In the genomic region with DNA sequence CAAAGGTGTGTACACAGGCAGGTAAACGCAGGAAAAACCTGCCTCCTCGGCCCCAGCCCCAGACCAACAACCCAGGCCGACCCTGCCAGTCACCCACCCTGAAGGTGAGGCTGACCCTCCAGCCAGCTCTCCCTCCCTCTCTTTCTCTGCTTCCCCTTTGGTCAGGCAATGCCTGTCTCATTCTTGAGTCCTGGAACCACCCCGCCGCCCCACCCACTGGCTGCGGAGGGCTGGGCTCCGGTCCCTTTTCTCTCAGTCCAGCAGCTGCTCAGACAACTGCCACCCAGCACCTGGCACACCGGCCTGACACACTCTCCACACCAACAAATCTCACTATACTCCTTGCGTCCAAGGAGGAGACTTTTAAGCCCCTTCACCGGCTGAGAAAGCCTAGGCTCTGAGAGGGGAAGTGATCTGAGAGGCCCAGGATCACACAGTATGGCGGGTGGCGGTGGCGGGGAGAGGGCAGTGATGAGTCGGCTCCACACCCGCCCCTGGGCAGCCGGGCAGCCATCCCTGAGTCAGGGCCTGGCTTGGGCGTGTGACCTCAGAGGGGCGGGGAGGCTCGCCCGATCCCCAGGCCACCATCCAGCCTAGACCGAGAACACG, we compare ENCODE assay signal across 1 cellular context.
TF ChIP-seq lines count a peak whose summit lies in the region.

No MANE protein-coding gene starts in this region.

TF ChIP-seq in HepG2, 621 proteins besides CTCF, POLR2A, EP300 and RAD21 (continued from another document and continues in another):
- TF ChIP-seq, protein P1, sequence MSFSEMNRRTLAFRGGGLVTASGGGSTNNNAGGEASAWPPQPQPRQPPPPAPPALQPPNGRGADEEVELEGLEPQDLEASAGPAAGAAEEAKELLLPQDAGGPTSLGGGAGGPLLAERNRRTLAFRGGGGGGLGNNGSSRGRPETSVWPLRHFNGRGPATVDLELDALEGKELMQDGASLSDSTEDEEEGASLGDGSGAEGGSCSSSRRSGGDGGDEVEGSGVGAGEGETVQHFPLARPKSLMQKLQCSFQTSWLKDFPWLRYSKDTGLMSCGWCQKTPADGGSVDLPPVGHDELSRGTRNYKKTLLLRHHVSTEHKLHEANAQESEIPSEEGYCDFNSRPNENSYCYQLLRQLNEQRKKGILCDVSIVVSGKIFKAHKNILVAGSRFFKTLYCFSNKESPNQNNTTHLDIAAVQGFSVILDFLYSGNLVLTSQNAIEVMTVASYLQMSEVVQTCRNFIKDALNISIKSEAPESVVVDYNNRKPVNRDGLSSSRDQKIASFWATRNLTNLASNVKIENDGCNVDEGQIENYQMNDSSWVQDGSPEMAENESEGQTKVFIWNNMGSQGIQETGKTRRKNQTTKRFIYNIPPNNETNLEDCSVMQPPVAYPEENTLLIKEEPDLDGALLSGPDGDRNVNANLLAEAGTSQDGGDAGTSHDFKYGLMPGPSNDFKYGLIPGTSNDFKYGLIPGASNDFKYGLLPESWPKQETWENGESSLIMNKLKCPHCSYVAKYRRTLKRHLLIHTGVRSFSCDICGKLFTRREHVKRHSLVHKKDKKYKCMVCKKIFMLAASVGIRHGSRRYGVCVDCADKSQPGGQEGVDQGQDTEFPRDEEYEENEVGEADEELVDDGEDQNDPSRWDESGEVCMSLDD (CRISPR knock-in tag; IDR thresholded peaks at IDR 0.05; ENCODE audit: borderline replicate concordance): peak; percentile 62; the same call in 1 of the 2 replicates
- TF ChIP-seq ATM (IDR thresholded peaks at IDR 0.05; ENCODE audit: borderline replicate concordance): no peak
- 0 out of 2 replicates have a peak, but pooled peaks have one; percentile 13 for TF ChIP-seq ZNF510 (CRISPR knock-in tag; IDR thresholded peaks at IDR 0.05; ENCODE audit: low read depth)
- no peak for TF ChIP-seq ZNF781 (CRISPR knock-in tag; IDR thresholded peaks at IDR 0.05; ENCODE audit: borderline replicate concordance, not compliant biosample characterization)
- peak; percentile 29; the same call in 1 of the 2 replicates for TF ChIP-seq NFKB2 (CRISPR knock-in tag; IDR thresholded peaks at IDR 0.05; ENCODE audit: borderline replicate concordance)
- TF ChIP-seq, protein P2, sequence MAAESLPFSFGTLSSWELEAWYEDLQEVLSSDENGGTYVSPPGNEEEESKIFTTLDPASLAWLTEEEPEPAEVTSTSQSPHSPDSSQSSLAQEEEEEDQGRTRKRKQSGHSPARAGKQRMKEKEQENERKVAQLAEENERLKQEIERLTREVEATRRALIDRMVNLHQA (CRISPR knock-in tag; IDR thresholded peaks at IDR 0.05): no peak
- TF ChIP-seq ZNF136 (CRISPR knock-in tag; IDR thresholded peaks at IDR 0.05; ENCODE audit: low read depth): no peak
- peak; percentile 41; the same call in 1 of the 2 replicates for TF ChIP-seq THAP11 (CRISPR knock-in tag; IDR thresholded peaks at IDR 0.05)
- TF ChIP-seq ZNF572 (CRISPR knock-in tag; IDR thresholded peaks at IDR 0.05): no peak
- TF ChIP-seq MED8 (CRISPR knock-in tag; IDR thresholded peaks at IDR 0.05; ENCODE audit: insufficient replicate concordance): no peak
- TF ChIP-seq ZFAT (CRISPR knock-in tag; conservative IDR thresholded peaks at IDR 0.05): no peak
- TF ChIP-seq, protein P3, sequence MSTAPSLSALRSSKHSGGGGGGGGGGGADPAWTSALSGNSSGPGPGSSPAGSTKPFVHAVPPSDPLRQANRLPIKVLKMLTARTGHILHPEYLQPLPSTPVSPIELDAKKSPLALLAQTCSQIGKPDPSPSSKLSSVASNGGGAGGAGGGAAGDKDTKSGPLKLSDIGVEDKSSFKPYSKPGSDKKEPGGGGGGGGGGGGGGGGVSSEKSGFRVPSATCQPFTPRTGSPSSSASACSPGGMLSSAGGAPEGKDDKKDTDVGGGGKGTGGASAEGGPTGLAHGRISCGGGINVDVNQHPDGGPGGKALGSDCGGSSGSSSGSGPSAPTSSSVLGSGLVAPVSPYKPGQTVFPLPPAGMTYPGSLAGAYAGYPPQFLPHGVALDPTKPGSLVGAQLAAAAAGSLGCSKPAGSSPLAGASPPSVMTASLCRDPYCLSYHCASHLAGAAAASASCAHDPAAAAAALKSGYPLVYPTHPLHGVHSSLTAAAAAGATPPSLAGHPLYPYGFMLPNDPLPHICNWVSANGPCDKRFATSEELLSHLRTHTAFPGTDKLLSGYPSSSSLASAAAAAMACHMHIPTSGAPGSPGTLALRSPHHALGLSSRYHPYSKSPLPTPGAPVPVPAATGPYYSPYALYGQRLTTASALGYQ (CRISPR knock-in tag; IDR thresholded peaks at IDR 0.05): peak; percentile 40; the same call in 1 of the 2 replicates
- no peak for TF ChIP-seq ZNF570 (CRISPR knock-in tag; IDR thresholded peaks at IDR 0.05; ENCODE audit: borderline replicate concordance)
- TF ChIP-seq WIZ (CRISPR knock-in tag; IDR thresholded peaks at IDR 0.05): no peak
- TF ChIP-seq, protein P4, sequence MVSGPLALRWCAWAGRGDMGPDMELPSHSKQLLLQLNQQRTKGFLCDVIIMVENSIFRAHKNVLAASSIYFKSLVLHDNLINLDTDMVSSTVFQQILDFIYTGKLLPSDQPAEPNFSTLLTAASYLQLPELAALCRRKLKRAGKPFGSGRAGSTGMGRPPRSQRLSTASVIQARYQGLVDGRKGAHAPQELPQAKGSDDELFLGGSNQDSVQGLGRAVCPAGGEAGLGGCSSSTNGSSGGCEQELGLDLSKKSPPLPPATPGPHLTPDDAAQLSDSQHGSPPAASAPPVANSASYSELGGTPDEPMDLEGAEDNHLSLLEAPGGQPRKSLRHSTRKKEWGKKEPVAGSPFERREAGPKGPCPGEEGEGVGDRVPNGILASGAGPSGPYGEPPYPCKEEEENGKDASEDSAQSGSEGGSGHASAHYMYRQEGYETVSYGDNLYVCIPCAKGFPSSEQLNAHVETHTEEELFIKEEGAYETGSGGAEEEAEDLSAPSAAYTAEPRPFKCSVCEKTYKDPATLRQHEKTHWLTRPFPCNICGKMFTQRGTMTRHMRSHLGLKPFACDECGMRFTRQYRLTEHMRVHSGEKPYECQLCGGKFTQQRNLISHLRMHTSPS (CRISPR knock-in tag; IDR thresholded peaks at IDR 0.05; ENCODE audit: low read depth): 0 out of 2 replicates have a peak, but pooled peaks have one; percentile 56
- 0 out of 2 replicates have a peak, but pooled peaks have one; percentile 47 for TF ChIP-seq MTF2 (CRISPR knock-in tag; IDR thresholded peaks at IDR 0.05; ENCODE audit: borderline replicate concordance)
- no peak for TF ChIP-seq ZNF766 (CRISPR knock-in tag; IDR thresholded peaks at IDR 0.05; ENCODE audit: borderline replicate concordance)
- TF ChIP-seq RBAK (CRISPR knock-in tag; IDR thresholded peaks at IDR 0.05): no peak
- peak; percentile 27; the same call in 1 of the 2 replicates for TF ChIP-seq HDAC1 (CRISPR knock-in tag; IDR thresholded peaks at IDR 0.05)
- 0 out of 2 replicates have a peak, but pooled peaks have one; percentile 26 for TF ChIP-seq TARDBP (CRISPR knock-in tag; IDR thresholded peaks at IDR 0.05)
- TF ChIP-seq BRD4 (CRISPR knock-in tag; IDR thresholded peaks at IDR 0.05): 0 out of 2 replicates have a peak, but pooled peaks have one; percentile 37
- no peak for TF ChIP-seq FOSL1 (CRISPR knock-in tag; IDR thresholded peaks at IDR 0.05; ENCODE audit: borderline replicate concordance)
- TF ChIP-seq ZNF598 (CRISPR knock-in tag; IDR thresholded peaks at IDR 0.05; ENCODE audit: borderline replicate concordance): no peak
- TF ChIP-seq IKZF4 (CRISPR knock-in tag; IDR thresholded peaks at IDR 0.05; ENCODE audit: borderline replicate concordance, low read depth, not compliant biosample characterization): no peak
- peak; percentile 52 for TF ChIP-seq ZEB1 (IDR thresholded peaks at IDR 0.05; ENCODE audit: insufficient replicate concordance, low read depth)
- TF ChIP-seq YY1 (IDR thresholded peaks at IDR 0.05; ENCODE audit: insufficient read depth, insufficient replicate concordance, low read depth, low read length): peak; percentile 75
- no peak for TF ChIP-seq CHD2 (IDR thresholded peaks at IDR 0.05; ENCODE audit: low read depth, low read length)
- TF ChIP-seq ZNF441 (CRISPR knock-in tag; IDR thresholded peaks at IDR 0.05; ENCODE audit: borderline replicate concordance): peak; percentile 51; the same call in 1 of the 2 replicates
- TF ChIP-seq, protein P5, sequence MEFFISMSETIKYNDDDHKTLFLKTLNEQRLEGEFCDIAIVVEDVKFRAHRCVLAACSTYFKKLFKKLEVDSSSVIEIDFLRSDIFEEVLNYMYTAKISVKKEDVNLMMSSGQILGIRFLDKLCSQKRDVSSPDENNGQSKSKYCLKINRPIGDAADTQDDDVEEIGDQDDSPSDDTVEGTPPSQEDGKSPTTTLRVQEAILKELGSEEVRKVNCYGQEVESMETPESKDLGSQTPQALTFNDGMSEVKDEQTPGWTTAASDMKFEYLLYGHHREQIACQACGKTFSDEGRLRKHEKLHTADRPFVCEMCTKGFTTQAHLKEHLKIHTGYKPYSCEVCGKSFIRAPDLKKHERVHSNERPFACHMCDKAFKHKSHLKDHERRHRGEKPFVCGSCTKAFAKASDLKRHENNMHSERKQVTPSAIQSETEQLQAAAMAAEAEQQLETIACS (CRISPR knock-in tag; IDR thresholded peaks at IDR 0.05): no peak
- TF ChIP-seq, protein P6, sequence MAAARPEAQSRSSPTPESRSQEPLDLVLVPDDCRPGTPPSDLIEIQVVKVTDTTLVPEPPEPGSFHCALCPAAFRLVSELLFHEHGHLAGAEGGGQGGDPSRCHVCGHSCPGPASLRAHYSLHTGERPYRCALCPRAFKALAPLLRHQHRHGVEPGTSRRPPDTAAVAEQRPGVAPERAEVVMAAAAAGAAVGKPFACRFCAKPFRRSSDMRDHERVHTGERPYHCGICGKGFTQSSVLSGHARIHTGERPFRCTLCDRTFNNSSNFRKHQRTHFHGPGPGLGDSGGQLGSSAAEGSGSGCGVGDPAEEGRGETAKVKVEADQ (CRISPR knock-in tag; IDR thresholded peaks at IDR 0.05; ENCODE audit: borderline replicate concordance): no peak
- TF ChIP-seq CC2D1A (CRISPR knock-in tag; IDR thresholded peaks at IDR 0.05): no peak
- TF ChIP-seq ZNF567 (CRISPR knock-in tag; IDR thresholded peaks at IDR 0.05; ENCODE audit: borderline replicate concordance): no peak
- TF ChIP-seq, protein P7, sequence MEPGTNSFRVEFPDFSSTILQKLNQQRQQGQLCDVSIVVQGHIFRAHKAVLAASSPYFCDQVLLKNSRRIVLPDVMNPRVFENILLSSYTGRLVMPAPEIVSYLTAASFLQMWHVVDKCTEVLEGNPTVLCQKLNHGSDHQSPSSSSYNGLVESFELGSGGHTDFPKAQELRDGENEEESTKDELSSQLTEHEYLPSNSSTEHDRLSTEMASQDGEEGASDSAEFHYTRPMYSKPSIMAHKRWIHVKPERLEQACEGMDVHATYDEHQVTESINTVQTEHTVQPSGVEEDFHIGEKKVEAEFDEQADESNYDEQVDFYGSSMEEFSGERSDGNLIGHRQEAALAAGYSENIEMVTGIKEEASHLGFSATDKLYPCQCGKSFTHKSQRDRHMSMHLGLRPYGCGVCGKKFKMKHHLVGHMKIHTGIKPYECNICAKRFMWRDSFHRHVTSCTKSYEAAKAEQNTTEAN (CRISPR knock-in tag; conservative IDR thresholded peaks at IDR 0.05): peak; percentile 19; the same call in 1 of the 2 replicates
- no peak for TF ChIP-seq ZMYM4 (CRISPR knock-in tag; IDR thresholded peaks at IDR 0.05)
- TF ChIP-seq HCFC1 (IDR thresholded peaks at IDR 0.05; ENCODE audit: low read depth, low read length): no peak
- TF ChIP-seq ZNF703 (CRISPR knock-in tag; IDR thresholded peaks at IDR 0.05; ENCODE audit: borderline replicate concordance): no peak
- TF ChIP-seq, protein P8, sequence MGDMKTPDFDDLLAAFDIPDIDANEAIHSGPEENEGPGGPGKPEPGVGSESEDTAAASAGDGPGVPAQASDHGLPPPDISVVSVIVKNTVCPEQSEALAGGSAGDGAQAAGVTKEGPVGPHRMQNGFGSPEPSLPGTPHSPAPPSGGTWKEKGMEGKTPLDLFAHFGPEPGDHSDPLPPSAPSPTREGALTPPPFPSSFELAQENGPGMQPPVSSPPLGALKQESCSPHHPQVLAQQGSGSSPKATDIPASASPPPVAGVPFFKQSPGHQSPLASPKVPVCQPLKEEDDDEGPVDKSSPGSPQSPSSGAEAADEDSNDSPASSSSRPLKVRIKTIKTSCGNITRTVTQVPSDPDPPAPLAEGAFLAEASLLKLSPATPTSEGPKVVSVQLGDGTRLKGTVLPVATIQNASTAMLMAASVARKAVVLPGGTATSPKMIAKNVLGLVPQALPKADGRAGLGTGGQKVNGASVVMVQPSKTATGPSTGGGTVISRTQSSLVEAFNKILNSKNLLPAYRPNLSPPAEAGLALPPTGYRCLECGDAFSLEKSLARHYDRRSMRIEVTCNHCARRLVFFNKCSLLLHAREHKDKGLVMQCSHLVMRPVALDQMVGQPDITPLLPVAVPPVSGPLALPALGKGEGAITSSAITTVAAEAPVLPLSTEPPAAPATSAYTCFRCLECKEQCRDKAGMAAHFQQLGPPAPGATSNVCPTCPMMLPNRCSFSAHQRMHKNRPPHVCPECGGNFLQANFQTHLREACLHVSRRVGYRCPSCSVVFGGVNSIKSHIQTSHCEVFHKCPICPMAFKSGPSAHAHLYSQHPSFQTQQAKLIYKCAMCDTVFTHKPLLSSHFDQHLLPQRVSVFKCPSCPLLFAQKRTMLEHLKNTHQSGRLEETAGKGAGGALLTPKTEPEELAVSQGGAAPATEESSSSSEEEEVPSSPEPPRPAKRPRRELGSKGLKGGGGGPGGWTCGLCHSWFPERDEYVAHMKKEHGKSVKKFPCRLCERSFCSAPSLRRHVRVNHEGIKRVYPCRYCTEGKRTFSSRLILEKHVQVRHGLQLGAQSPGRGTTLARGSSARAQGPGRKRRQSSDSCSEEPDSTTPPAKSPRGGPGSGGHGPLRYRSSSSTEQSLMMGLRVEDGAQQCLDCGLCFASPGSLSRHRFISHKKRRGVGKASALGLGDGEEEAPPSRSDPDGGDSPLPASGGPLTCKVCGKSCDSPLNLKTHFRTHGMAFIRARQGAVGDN (CRISPR knock-in tag; IDR thresholded peaks at IDR 0.05): 0 out of 2 replicates have a peak, but pooled peaks have one; percentile 6
- TF ChIP-seq HOXA5 (CRISPR knock-in tag; IDR thresholded peaks at IDR 0.05): peak; percentile 26; the same call in 1 of the 2 replicates
- TF ChIP-seq MTF1 (CRISPR knock-in tag; IDR thresholded peaks at IDR 0.05): no peak
- TF ChIP-seq, protein P9, sequence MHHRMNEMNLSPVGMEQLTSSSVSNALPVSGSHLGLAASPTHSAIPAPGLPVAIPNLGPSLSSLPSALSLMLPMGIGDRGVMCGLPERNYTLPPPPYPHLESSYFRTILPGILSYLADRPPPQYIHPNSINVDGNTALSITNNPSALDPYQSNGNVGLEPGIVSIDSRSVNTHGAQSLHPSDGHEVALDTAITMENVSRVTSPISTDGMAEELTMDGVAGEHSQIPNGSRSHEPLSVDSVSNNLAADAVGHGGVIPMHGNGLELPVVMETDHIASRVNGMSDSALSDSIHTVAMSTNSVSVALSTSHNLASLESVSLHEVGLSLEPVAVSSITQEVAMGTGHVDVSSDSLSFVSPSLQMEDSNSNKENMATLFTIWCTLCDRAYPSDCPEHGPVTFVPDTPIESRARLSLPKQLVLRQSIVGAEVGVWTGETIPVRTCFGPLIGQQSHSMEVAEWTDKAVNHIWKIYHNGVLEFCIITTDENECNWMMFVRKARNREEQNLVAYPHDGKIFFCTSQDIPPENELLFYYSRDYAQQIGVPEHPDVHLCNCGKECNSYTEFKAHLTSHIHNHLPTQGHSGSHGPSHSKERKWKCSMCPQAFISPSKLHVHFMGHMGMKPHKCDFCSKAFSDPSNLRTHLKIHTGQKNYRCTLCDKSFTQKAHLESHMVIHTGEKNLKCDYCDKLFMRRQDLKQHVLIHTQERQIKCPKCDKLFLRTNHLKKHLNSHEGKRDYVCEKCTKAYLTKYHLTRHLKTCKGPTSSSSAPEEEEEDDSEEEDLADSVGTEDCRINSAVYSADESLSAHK (CRISPR knock-in tag; IDR thresholded peaks at IDR 0.05; ENCODE audit: borderline replicate concordance): no peak
- no peak for TF ChIP-seq DPF2 (CRISPR knock-in tag; IDR thresholded peaks at IDR 0.05; ENCODE audit: borderline replicate concordance, low read depth)
